Comparison of ENCODE assay signal across 8 cellular contexts in the genomic region with DNA sequence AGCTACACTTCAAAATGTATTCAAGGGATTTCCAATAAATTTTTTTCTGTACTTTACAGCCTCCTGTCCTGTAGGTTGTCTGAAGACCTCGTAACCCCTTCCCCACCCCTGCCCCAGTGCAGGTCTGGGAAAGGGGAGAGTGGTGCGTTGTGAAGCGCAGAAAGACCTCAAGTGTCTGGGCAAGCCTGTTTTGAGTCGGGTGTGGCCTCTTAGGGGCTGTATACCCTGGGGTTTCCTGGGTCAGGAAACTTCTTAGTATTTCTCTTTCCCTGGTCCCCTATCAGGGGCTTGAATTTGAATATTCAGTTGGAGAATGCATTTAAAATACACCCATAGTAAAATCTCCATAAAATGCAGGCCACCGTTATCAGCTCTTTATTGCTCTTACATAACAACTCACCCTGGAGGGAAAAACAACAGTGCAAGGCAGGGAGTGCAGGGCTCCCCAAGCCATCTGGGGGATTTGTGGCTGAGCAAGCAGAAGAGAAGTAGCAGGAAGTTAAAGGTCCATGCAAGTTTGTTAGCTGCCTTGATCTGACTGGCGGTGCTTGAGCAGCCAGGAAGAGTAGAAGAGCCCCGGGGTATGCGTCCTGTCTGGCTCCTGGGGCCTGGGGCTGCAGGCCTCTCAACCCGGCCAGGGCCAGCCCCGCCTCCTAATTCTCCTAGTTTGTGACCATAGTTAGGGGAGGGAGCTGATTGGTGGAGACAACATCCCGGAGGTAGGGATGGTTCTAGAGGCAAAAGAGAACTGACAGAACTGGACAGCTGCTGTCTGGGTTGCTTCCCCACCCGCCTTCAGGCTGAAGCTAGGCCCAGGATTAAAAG. TPM values are rescaled to one million over a fixed set of nuclear protein-coding genes. Genes with fewer than 3 reads are reported as not detected.
DNase-seq lines count a peak whose midpoint lies in the region; ATAC-seq, FAIRE-seq and TF ChIP-seq lines count a peak whose summit lies in the region.

No MANE protein-coding gene starts in this region.

- peak overlapping the region; percentile 8 for H2AFZ ChIP-seq in GM23248

- H3K79me2 ChIP-seq in GM23248 (ENCODE audit: insufficient read depth) = no peaks in the 10 kb centered on the region

- in situ Hi-C loops in GM23248 (cut with MboI) = no loop called here

- ATAC-seq in SK-N-SH treated with all-trans-retinoic acid at 6 μM for 48 hours (peak; percentile 10), HG02970 (IDR thresholded peaks at IDR 0.05; ENCODE audit: low FRiP score, unreplicated experiment) (no peak)

- no peak for TF ChIP-seq POLR2A in GM12891 (IDR thresholded peaks at IDR 0.05; ENCODE audit: low read depth, low read length)

- no peaks in the 10 kb centered on the region for H3K9me2 ChIP-seq in GM23248 (ENCODE audit: insufficient read depth)

- H3K4me2 ChIP-seq in GM23248 (ENCODE audit: unreplicated experiment) = peak overlapping the region; percentile 6

- peak overlapping the region; percentile 94 for H3K27ac ChIP-seq in GM23248
- H3K27ac ChIP-seq in esophagus (ENCODE audit: low read depth in 2 of 2, low read length in 1 of 2) = peak overlapping the region; percentile 88 to 94
- peak overlapping the region; percentile 96 for H3K27ac ChIP-seq in neutrophil

- peak overlapping the region; percentile 77 for H3K9ac ChIP-seq in GM23248

- H3K4me3 ChIP-seq in GM23248 (no peak overlapping the region), esophagus (ENCODE audit: low read depth in 1 of 2, low read length in 2 of 2) (no peak overlapping the region), neutrophil (ENCODE audit: low read depth in 1 of 2, low read length in 1 of 2) (peak overlapping the region; percentile 49 to 59), MG63 (no peak overlapping the region)

- no peak for TF ChIP-seq CTCF in neutrophil (IDR thresholded peaks at IDR 0.05)

- H3K36me3 ChIP-seq in GM23248 (ENCODE audit: low read depth) = peaks cover 16% of the 10 kb centered on the region; the same call in 1 of the 2 replicates
- H3K36me3 ChIP-seq in esophagus (ENCODE audit: control insufficient read depth in 2 of 2, insufficient read depth in 2 of 2, low read length in 1 of 2) = peaks cover 26 to 42% of the 10 kb centered on the region in 2 donors
- peaks cover 24% of the 10 kb centered on the region for H3K36me3 ChIP-seq in neutrophil
- peaks cover 14% of the 10 kb centered on the region for H3K36me3 ChIP-seq in MG63

- no peaks in the 10 kb centered on the region for H4K20me1 ChIP-seq in GM23248 (ENCODE audit: insufficient read depth)

- peaks cover 45% of the 10 kb centered on the region for H3F3A ChIP-seq in GM23248 (ENCODE audit: insufficient read depth)

- H3K9me3 ChIP-seq in GM23248 (ENCODE audit: low read depth) (no peaks in the 10 kb centered on the region), esophagus (ENCODE audit: control insufficient read depth in 2 of 2, insufficient read depth in 1 of 2, low read depth in 1 of 2, low read length in 1 of 2) (no peaks in the 10 kb centered on the region), neutrophil (no peaks in the 10 kb centered on the region), MG63 (no peaks in the 10 kb centered on the region)

- FAIRE-seq in GM12891 (lab: Jason Lieb, UNC) = no peak

- DNase-seq in GM23248 = no peak
- no peak for DNase-seq in MG63
- DNase-seq in GM12891 (ENCODE audit: insufficient read length, low spot score) = no peak
- DNase-seq in pons (ENCODE audit: low spot score) = no peak

- WGBS in GM23248 (ENCODE audit: low coverage in 1 of 2, low lambda C conversion rate in 2 of 2, missing lambda C conversion rate in 2 of 2), 2 experiments = 57% methylated on average over 12 of the region's 12 CpGs
- 32 to 45% methylated on average over 12 of the region's 12 CpGs for WGBS in esophagus, 2 donors

- H3K4me1 ChIP-seq in GM23248 (ENCODE audit: insufficient read depth) (peaks cover 18% of the 10 kb centered on the region), esophagus (ENCODE audit: control insufficient read depth in 2 of 2, insufficient read depth in 2 of 2, low read length in 1 of 2) (peaks cover 3 to 31% of the 10 kb centered on the region in 2 donors), neutrophil (ENCODE audit: control insufficient read depth in 1 of 2, insufficient read depth in 1 of 2, low read depth in 1 of 2, low read length in 1 of 2) (peaks cover 89 to 90% of the 10 kb centered on the region in 2 experiments)

- H3K27me3 ChIP-seq in GM23248 (replicated peaks; ENCODE audit: insufficient read depth) (no peaks in the 10 kb centered on the region), esophagus (ENCODE audit: control insufficient read depth in 1 of 2, insufficient read depth in 2 of 2, low read length in 2 of 2) (no peaks in the 10 kb centered on the region), neutrophil (no peaks in the 10 kb centered on the region), MG63 (no peaks in the 10 kb centered on the region)

TF ChIP-seq in SK-N-SH treated with all-trans-retinoic acid at 6 μM for 48 hours, 23 proteins besides CTCF, POLR2A, EP300 and RAD21:
- TF ChIP-seq CREB5 (CRISPR knock-in tag; IDR thresholded peaks at IDR 0.05; ENCODE audit: low read depth) (no peak), CSDC2 (CRISPR knock-in tag; IDR thresholded peaks at IDR 0.05) (no peak), OSR1 (CRISPR knock-in tag; IDR thresholded peaks at IDR 0.05) (no peak), ZFP3 (CRISPR knock-in tag; IDR thresholded peaks at IDR 0.05) (no peak), GLIS3 (CRISPR knock-in tag; IDR thresholded peaks at IDR 0.05) (no peak), RARB (CRISPR knock-in tag; IDR thresholded peaks at IDR 0.05) (no peak), TCF4 (CRISPR knock-in tag; IDR thresholded peaks at IDR 0.05; ENCODE audit: borderline replicate concordance) (no peak), PPARA (CRISPR knock-in tag; IDR thresholded peaks at IDR 0.05; ENCODE audit: borderline replicate concordance) (no peak)

TF ChIP-seq in GM12891, 5 proteins besides CTCF, POLR2A, EP300 and RAD21:
- no peak for TF ChIP-seq SPI1 (IDR thresholded peaks at IDR 0.05; ENCODE audit: low read depth, low read length)
- no peak for TF ChIP-seq POLR2AphosphoS5 (IDR thresholded peaks at IDR 0.05; ENCODE audit: low read depth, low read length)
- TF ChIP-seq POU2F2 (IDR thresholded peaks at IDR 0.05; ENCODE audit: low read depth, low read length) = no peak
- TF ChIP-seq TAF1 (IDR thresholded peaks at IDR 0.05; ENCODE audit: low read depth, low read length) = no peak
- no peak for TF ChIP-seq PAX5 (IDR thresholded peaks at IDR 0.05; ENCODE audit: insufficient read depth, low read length, severe bottlenecking)

RNA-seq across cellular contexts. Expression of gene ARHGAP1, which starts 25.7 kb away (rescaled TPM):
- 41.5 and 54.3 TPM in 2 replicates for total RNA-seq in GM23248 (2014; rRNA removed; shearing (Covaris generic))
- polyA plus RNA-seq in GM23248 (2016; fragmentation: Nextera tagmentation; extraction: Ambion mirVana) (98.5 and 107 TPM in 2 replicates), esophagus (10 to 100 TPM; 27.3 to 33.8 TPM)
- 2.6 and 6.3 TPM in 2 replicates for total RNA-seq in MG63 (2014; rRNA removed; shearing (Covaris generic); ENCODE audit: low replicate concordance)
- polyA plus RNA-seq in GM12891 (2012; ENCODE audit: low read depth, missing spikeins) = 18.2 TPM

RNA-seq across cellular contexts. Expression of gene ZNF408, which starts 26.2 kb away (rescaled TPM):
- 9.6 and 11.9 TPM in 2 replicates for total RNA-seq in GM23248 (2014; rRNA removed; shearing (Covaris generic))
- polyA plus RNA-seq in GM23248 (2016; fragmentation: Nextera tagmentation; extraction: Ambion mirVana) (9.9 and 11.3 TPM in 2 replicates), esophagus (1 to 10 TPM; 7.8 to 8.1 TPM)
- 8.0 and 16.1 TPM in 2 replicates for total RNA-seq in MG63 (2014; rRNA removed; shearing (Covaris generic); ENCODE audit: low replicate concordance)
- 7.8 TPM for polyA plus RNA-seq in GM12891 (2012; ENCODE audit: low read depth, missing spikeins)

RNA-seq across cellular contexts. Expression of gene F2, which starts 44.3 kb away (rescaled TPM):
- not detected in 2 replicates for total RNA-seq in GM23248 (2014; rRNA removed; shearing (Covaris generic))
- not detected in 2 replicates for polyA plus RNA-seq in GM23248 (2016; fragmentation: Nextera tagmentation; extraction: Ambion mirVana)
- under 1 TPM in 1 of 2 donors, not detected in 1; 0.04 TPM for polyA plus RNA-seq in esophagus
- total RNA-seq in MG63 (2014; rRNA removed; shearing (Covaris generic); ENCODE audit: low replicate concordance) = 0.46 TPM in 1 of 2 replicates, not detected in the other
- not detected for polyA plus RNA-seq in GM12891 (2012; ENCODE audit: low read depth, missing spikeins)

RNA-seq across cellular contexts. Expression of gene ATG13, which starts 57.3 kb away (rescaled TPM):
- total RNA-seq in GM23248 (2014; rRNA removed; shearing (Covaris generic)) = 66.0 and 118 TPM in 2 replicates
- polyA plus RNA-seq in GM23248 (2016; fragmentation: Nextera tagmentation; extraction: Ambion mirVana) = 55.1 and 55.7 TPM in 2 replicates
- 10 to 100 TPM; 20.0 to 26.5 TPM for polyA plus RNA-seq in esophagus
- total RNA-seq in MG63 (2014; rRNA removed; shearing (Covaris generic); ENCODE audit: low replicate concordance) = 41.2 and 48.0 TPM in 2 replicates
- 23.3 TPM for polyA plus RNA-seq in GM12891 (2012; ENCODE audit: low read depth, missing spikeins)

RNA-seq across cellular contexts. Expression of gene HARBI1, which starts 57.6 kb away (rescaled TPM):
- 1.5 and 4.6 TPM in 2 replicates for total RNA-seq in GM23248 (2014; rRNA removed; shearing (Covaris generic))
- polyA plus RNA-seq in GM23248 (2016; fragmentation: Nextera tagmentation; extraction: Ambion mirVana) (6.0 and 6.2 TPM in 2 replicates), esophagus (1 to 10 TPM; 1.7 to 2.8 TPM)
- 4.0 and 4.5 TPM in 2 replicates for total RNA-seq in MG63 (2014; rRNA removed; shearing (Covaris generic); ENCODE audit: low replicate concordance)
- polyA plus RNA-seq in GM12891 (2012; ENCODE audit: low read depth, missing spikeins) = 2.4 TPM

Comparison
In these comparisons a context has a peak if more than half of its experiments do, and no peak if none do; other contexts are left out.
1. H3K4me3 ChIP-seq: peak in neutrophil (2 of 2); none in GM23248 (single experiment), esophagus (0 of 2) and MG63 (single experiment).
2. Peak in every context shown above with its lines, with median percentiles within 50 percentile points of each other: H3K27ac ChIP-seq.